ENCODE assay signal across 17 cellular contexts in genomic region chr15:71790081-71790480, GRCh38. TPM values are rescaled to one million over a fixed set of nuclear protein-coding genes. Genes with fewer than 3 reads are reported as not detected.
DNase-seq lines count a peak whose midpoint lies in the region; ATAC-seq and TF ChIP-seq lines count a peak whose summit lies in the region.
"Had no signal": no experiment of that assay in that cellular context is flagged by ENCODE, and none has a peak within 500 bp of the region (broad histone marks: within the 10 kb centered on the region; RNA-seq: fewer than 3 reads in every experiment).

No MANE protein-coding gene starts in this region.

- BruUV-seq in Calu3 (replicated peaks; lab: Mats Ljungman, UMichigan), result no TSS peak
- no TSS peak for BruUV-seq in PC-3 (replicated peaks; lab: Mats Ljungman, UMichigan)

- H3K9me2 ChIP-seq in PC-3 (replicated peaks; ENCODE audit: low read length), result no peaks in the 10 kb centered on the region

- no peaks in the 10 kb centered on the region for H3K79me2 ChIP-seq in PC-3 (ENCODE audit: low read length)

- peak overlapping the region; percentile 83 for H3K27ac Mint-ChIP-seq in Calu3 (ENCODE audit: unreplicated experiment)
- H3K27ac Mint-ChIP-seq: activated B cell treated with CpG ODN at 0.5 μM for 24 hours; activated naive CD8-positive, alpha-beta T cell treated with anti-CD3 and anti-CD28 coated beads, Interleukin-2, amount 10 ng/mL, durations not matched to agents 7 days and 5 days had no signal

- TF ChIP-seq CTCF in Calu3 (IDR thresholded peaks at IDR 0.05; ENCODE audit: unreplicated experiment) (no peak), PC-3 (conservative IDR thresholded peaks at IDR 0.05; ENCODE audit: low read depth, low read length) (no peak), mucosa of descending colon (IDR thresholded peaks at IDR 0.05) (no peak)

- no peaks in the 10 kb centered on the region for H3K27me3 ChIP-seq in PC-3 (ENCODE audit: low read length)
- H3K27me3 ChIP-seq: tibial nerve had no signal

- peak overlapping the region; percentile 42 for H3K4me3 Mint-ChIP-seq in Calu3 (ENCODE audit: low read depth, unreplicated experiment)
- H3K4me3 Mint-ChIP-seq: activated B cell treated with CpG ODN at 0.5 μM for 24 hours; activated naive CD8-positive, alpha-beta T cell treated with anti-CD3 and anti-CD28 coated beads, Interleukin-2, amount 10 ng/mL, durations not matched to agents 7 days and 5 days had no signal

- H3K4me1 ChIP-seq in PC-3 (ENCODE audit: insufficient read depth, low read length), result peaks cover 41% of the 10 kb centered on the region
- H3K4me1 ChIP-seq in mucosa of descending colon (ENCODE audit: low read depth), result peaks cover 5% of the 10 kb centered on the region
- H3K4me1 ChIP-seq: tibial nerve had no signal

- no peaks in the 10 kb centered on the region for H3K27me3 Mint-ChIP-seq in Calu3 (ENCODE audit: unreplicated experiment)

- ATAC-seq in PC-3 (peak; percentile 67), mucosa of descending colon (peak; percentile 60), HG03159 (IDR thresholded peaks at IDR 0.05; ENCODE audit: unreplicated experiment) (no peak)

- H3K4me2 ChIP-seq in PC-3 (ENCODE audit: low read length), result peak overlapping the region; percentile 63

- CTCF ChIA-PET in Calu3 (lab: Charles Lee) (interaction anchor here (0.6 to 2.8 kb wide), 9 partner anchors 9 to 810 kb away, joined by 3 to 45 read pairs (median 4); no protein-coding TSS in a partner anchor), PC-3 (lab: Charles Lee) (interaction anchor here (0.6 to 1.7 kb wide), 4 partner anchors 11 to 37 kb away, joined by 3 to 10 read pairs (median 4); no protein-coding TSS in a partner anchor)

- no peaks in the 10 kb centered on the region for H4K20me1 ChIP-seq in PC-3 (ENCODE audit: low read length)

- H2AFZ ChIP-seq in PC-3 (ENCODE audit: low read length), result no peak overlapping the region

- H3K4me1 Mint-ChIP-seq in Calu3 (ENCODE audit: low read depth, unreplicated experiment), result peaks cover 57% of the 10 kb centered on the region
- H3K4me1 Mint-ChIP-seq: activated B cell treated with CpG ODN at 0.5 μM for 24 hours; activated naive CD8-positive, alpha-beta T cell treated with anti-CD3 and anti-CD28 coated beads, Interleukin-2, amount 10 ng/mL, durations not matched to agents 7 days and 5 days had no signal

- H3K27ac ChIP-seq in PC-3 (ENCODE audit: low read length), result peak overlapping the region; percentile 96
- H3K27ac ChIP-seq: tibial nerve had no signal

- H3K9me3 Mint-ChIP-seq in Calu3 (ENCODE audit: low read depth, unreplicated experiment), result peaks cover 2% of the 10 kb centered on the region
- H3K9me3 Mint-ChIP-seq: activated B cell treated with CpG ODN at 0.5 μM for 24 hours; activated naive CD8-positive, alpha-beta T cell treated with anti-CD3 and anti-CD28 coated beads, Interleukin-2, amount 10 ng/mL, durations not matched to agents 7 days and 5 days had no signal

- H3K36me3 Mint-ChIP-seq in Calu3 (ENCODE audit: insufficient read depth, unreplicated experiment), result peaks cover 21% of the 10 kb centered on the region
- H3K36me3 Mint-ChIP-seq: activated naive CD8-positive, alpha-beta T cell treated with anti-CD3 and anti-CD28 coated beads, Interleukin-2, amount 10 ng/mL, durations not matched to agents 7 days and 5 days had no signal

- H3K36me3 ChIP-seq in PC-3 (ENCODE audit: low read depth, low read length) (no peaks in the 10 kb centered on the region), mucosa of descending colon (ENCODE audit: low read depth) (no peaks in the 10 kb centered on the region)
- H3K36me3 ChIP-seq: tibial nerve had no signal

- intact Hi-C loops in Calu3 (cut with micrococcal nuclease; ENCODE audit: unreplicated experiment), result loop anchor here (2.0 kb wide), 1 partner anchor 37 kb away; no protein-coding TSS in a partner anchor
- intact Hi-C loops in PC-3 (cut with micrococcal nuclease), result loop anchor here (2.0 kb wide), 1 partner anchor 43 kb away; no protein-coding TSS in a partner anchor
- intact Hi-C loops in mucosa of descending colon (cut with DNase I, micrococcal nuclease), result no loop called here

- POLR2A ChIA-PET in PC-3 (lab: Charles Lee; ENCODE audit: unreplicated experiment), result interaction anchor here (0.6 to 1.0 kb wide), 4 partner anchors 10 to 938 kb away, joined by 3 to 13 read pairs (median 4); no protein-coding TSS in a partner anchor

- H3K4me3 ChIP-seq in PC-3 (ENCODE audit: low read length) (peak overlapping the region; percentile 12; the same call in 1 of the 2 replicates), mucosa of descending colon (no peak overlapping the region)
- H3K4me3 ChIP-seq: tibial nerve had no signal

- DNase-seq in Calu3 (peak; percentile 89), PC-3 (peak; percentile 88), dermis microvascular lymphatic vessel endothelial cell (ENCODE audit: low read depth in 2 of 2) (peak; percentile 45 to 85), mucosa of descending colon (no peak), NCI-H1930 (lab: John Stamatoyannopoulos, UW) (no peak), DMS53 (lab: John Stamatoyannopoulos, UW) (no peak), cortex of kidney (lab: John Stamatoyannopoulos, UW) (no peak)
- DNase-seq: activated B cell treated with CpG ODN at 0.5 μM for 24 hours; activated CD8-positive, alpha-beta memory T cell treated with anti-CD3 and anti-CD28 coated beads, Interleukin-2, amount 50 U/mL, for 4 hours; activated naive CD8-positive, alpha-beta T cell treated with anti-CD3 and anti-CD28 coated beads, Interleukin-2, amount 10 ng/mL, durations not matched to agents 7 days and 5 days; Karpas-422; NCI-H187; NCI-H82; stimulated activated CD4-positive, alpha-beta T cell treated with anti-CD3 and anti-CD28 coated beads, Interleukin-2, amount 100 ng/mL, for 24 hours had no signal

- peaks cover 4% of the 10 kb centered on the region for H3F3A ChIP-seq in PC-3 (ENCODE audit: low read length, unreplicated experiment)

- peak overlapping the region; percentile 68 for H3K9ac ChIP-seq in PC-3 (ENCODE audit: low read length)

- H3K9me3 ChIP-seq in PC-3 (ENCODE audit: low read length) (no peaks in the 10 kb centered on the region), mucosa of descending colon (no peaks in the 10 kb centered on the region)
- H3K9me3 ChIP-seq: tibial nerve had no signal

RNA-seq across cellular contexts. Expression of gene NR2E3, which starts 20.3 kb away (rescaled TPM):
- 0.49 and 0.83 TPM in 2 replicates for total RNA-seq in Calu3 (2022)
- total RNA-seq in PC-3 (2014; rRNA removed), result 0.35 and 0.77 TPM in 2 replicates
- under 0.01 and 0.13 TPM in 2 replicates for total RNA-seq in dermis microvascular lymphatic vessel endothelial cell
- 1 to 10 TPM in 1 of 3 donors, under 1 TPM in 2; 0.34 to 1.2 (median 0.60) TPM for total RNA-seq in mucosa of descending colon
- total RNA-seq: activated B cell treated with CpG ODN at 0.5 μM for 24 hours; activated naive CD8-positive, alpha-beta T cell treated with anti-CD3 and anti-CD28 coated beads, Interleukin-2, amount 10 ng/mL, durations not matched to agents 7 days and 5 days; pulmonary artery endothelial cell had no signal

Comparison
In these comparisons a context has a peak if more than half of its experiments do, and no peak if none do; other contexts are left out.
1. DNase-seq: peak in Calu3 (single experiment), PC-3 (single experiment) and dermis microvascular lymphatic vessel endothelial cell (2 of 2); none in mucosa of descending colon (0 of 3), NCI-H1930 (0 of 2), DMS53 (single experiment) and cortex of kidney (single experiment).
2. intact Hi-C loops: an anchor here in Calu3 (2.0 kb wide) and PC-3 (2.0 kb wide); none called in mucosa of descending colon.